1 cellular context compared by ENCODE assay signal in genomic region chr18:59876310-59876626, GRCh38.
A peak's percentile ranks its signal among the peaks of the same experiment; 100 is the strongest.
TF ChIP-seq lines count a peak whose summit lies in the region.

No MANE protein-coding gene starts in this region.

TF ChIP-seq in GM12878, 131 proteins besides CTCF, POLR2A, EP300 and RAD21 (continued from another document):
- TF ChIP-seq TBL1XR1 (IDR thresholded peaks at IDR 0.05; ENCODE audit: low read depth, low read length) (peak; percentile 82), HDAC2 (IDR thresholded peaks at IDR 0.05) (no peak), WRNIP1 (IDR thresholded peaks at IDR 0.05; ENCODE audit: borderline replicate concordance, low read depth, low read length) (no peak), MLLT1 (IDR thresholded peaks at IDR 0.05) (no peak), BACH1 (IDR thresholded peaks at IDR 0.05; ENCODE audit: borderline replicate concordance) (peak; percentile 16; the same call in 1 of the 2 replicates), USF1 (IDR thresholded peaks at IDR 0.05; ENCODE audit: borderline replicate concordance, extremely low read length, insufficient read depth, low read depth, low read length) (no peak), ZNF207 (IDR thresholded peaks at IDR 0.05; ENCODE audit: borderline replicate concordance) (no peak), CREM (IDR thresholded peaks at IDR 0.05; ENCODE audit: low read depth) (peak; percentile 82; the same call in 1 of the 2 replicates), MEF2B (IDR thresholded peaks at IDR 0.05; ENCODE audit: partially characterized antibody, poor library complexity, severe bottlenecking) (peak; percentile 63), CREB1 (IDR thresholded peaks at IDR 0.05; ENCODE audit: low read depth) (no peak; the same call in 1 of the 2 replicates), IKZF2 (IDR thresholded peaks at IDR 0.05) (peak; percentile 75 to 95; a peak in 3 of 4 replicates), BCL3 (IDR thresholded peaks at IDR 0.05; ENCODE audit: borderline replicate concordance, insufficient read depth, low read depth, low read length, poor library complexity, severe bottlenecking) (peak; percentile 61), FOXM1 (IDR thresholded peaks at IDR 0.05; ENCODE audit: low read depth, low read length) (peak; percentile 87; the same call in 1 of the 2 replicates), NR2C2 (IDR thresholded peaks at IDR 0.05; ENCODE audit: borderline replicate concordance, control insufficient read depth, insufficient read length, low read depth) (no peak), ZBTB4 (CRISPR knock-in tag; IDR thresholded peaks at IDR 0.05) (no peak), DPF2 (IDR thresholded peaks at IDR 0.05) (peak; percentile 82), CBFB (IDR thresholded peaks at IDR 0.05; ENCODE audit: low read depth) (0 out of 2 replicates have a peak, but pooled peaks have one; percentile 82), ZBTB40 (IDR thresholded peaks at IDR 0.05; ENCODE audit: borderline replicate concordance) (no peak), PKNOX1 (IDR thresholded peaks at IDR 0.05) (peak; percentile 90), JUND (IDR thresholded peaks at IDR 0.05; ENCODE audit: low read depth, low read length) (peak; percentile 9; the same call in 1 of the 2 replicates), MYC (IDR thresholded peaks at IDR 0.05; ENCODE audit: insufficient read depth, insufficient read length, insufficient replicate concordance, low read length, severe bottlenecking) (no peak), SMC3 (IDR thresholded peaks at IDR 0.05; ENCODE audit: borderline replicate concordance, low read length) (peak; percentile 23; the same call in 1 of the 2 replicates), ATF3 (IDR thresholded peaks at IDR 0.05; ENCODE audit: borderline replicate concordance, extremely low read depth, low read depth, low read length) (no peak), RCOR1 (conservative IDR thresholded peaks at IDR 0.05; ENCODE audit: low read depth, low read length) (no peak), ASH2L (IDR thresholded peaks at IDR 0.05; ENCODE audit: borderline replicate concordance, low read depth) (peak; percentile 48; the same call in 1 of the 2 replicates), EED (IDR thresholded peaks at IDR 0.05; ENCODE audit: low read depth) (0 out of 2 replicates have a peak, but pooled peaks have one; percentile 50), NFIC (IDR thresholded peaks at IDR 0.05; ENCODE audit: low read depth, low read length) (peak; percentile 93; the same call in 1 of the 2 replicates), SKIL (IDR thresholded peaks at IDR 0.05; ENCODE audit: low read depth, poor library complexity, severe bottlenecking) (peak; percentile 28), ELK1 (IDR thresholded peaks at IDR 0.05; ENCODE audit: low read depth, low read length) (no peak), ZNF217 (IDR thresholded peaks at IDR 0.05) (peak; percentile 87), ATF7 (IDR thresholded peaks at IDR 0.05; ENCODE audit: low read depth) (peak; percentile 95), SMAD1 (IDR thresholded peaks at IDR 0.05; ENCODE audit: low read depth, partially characterized antibody) (peak; percentile 56), ZNF622 (IDR thresholded peaks at IDR 0.05) (no peak), BHLHE40 (IDR thresholded peaks at IDR 0.05; ENCODE audit: borderline replicate concordance in 1 of 2, low read depth in 2 of 2, low read length in 1 of 2) (peak in 1 of 2 experiments; percentile 86; a peak in 1 of 4 replicates), NBN (IDR thresholded peaks at IDR 0.05) (no peak), LARP7 (IDR thresholded peaks at IDR 0.05) (no peak), BCL11A (IDR thresholded peaks at IDR 0.05; ENCODE audit: low read depth, low read length) (peak; percentile 57; the same call in 1 of the 2 replicates), GATAD2B (conservative IDR thresholded peaks at IDR 0.05; ENCODE audit: low read depth) (0 out of 2 replicates have a peak, but pooled peaks have one; percentile 70), PAX8 (IDR thresholded peaks at IDR 0.05) (0 out of 2 replicates have a peak, but pooled peaks have one; percentile 72), SRF (IDR thresholded peaks at IDR 0.05; ENCODE audit: low read depth in 2 of 2, low read length in 2 of 2) (no peak), IKZF1 (conservative IDR thresholded peaks at IDR 0.05) (peak; percentile 30; the same call in 1 of the 2 replicates), ATF2 (IDR thresholded peaks at IDR 0.05; ENCODE audit: low read length) (peak; percentile 98), BMI1 (IDR thresholded peaks at IDR 0.05; ENCODE audit: borderline replicate concordance) (0 out of 2 replicates have a peak, but pooled peaks have one; percentile 61)
